Comparison of ENCODE assay signal across 13 cellular contexts in genomic region chr1:71054281-71054731, GRCh38. TPM values are rescaled to one million over a fixed set of nuclear protein-coding genes. Genes with fewer than 3 reads are reported as not detected.
A peak's percentile ranks its signal among the peaks of the same experiment; 100 is the strongest.
DNase-seq lines count a peak whose midpoint lies in the region; ATAC-seq and TF ChIP-seq lines count a peak whose summit lies in the region.
"Had no signal": no experiment of that assay in that cellular context is flagged by ENCODE, and none has a peak within 500 bp of the region (broad histone marks: within the 10 kb centered on the region; RNA-seq: fewer than 3 reads in every experiment).

No MANE protein-coding gene starts in this region.

- no peaks in the 10 kb centered on the region for H3K9me3 Mint-ChIP-seq in stimulated activated naive CD8-positive, alpha-beta T cell treated with anti-CD3 and anti-CD28 coated beads, Interleukin-15, amount 100 ng/mL, for 72 hours
- no peaks in the 10 kb centered on the region for H3K9me3 Mint-ChIP-seq in CD8-positive, alpha-beta T cell
- H3K9me3 Mint-ChIP-seq: T-helper 1 cell treated with Interleukin-12 subunit alpha and Interleukin-12 subunit beta and Interleukin-4 antibody, amounts not matched to agents 30 μg/mL and 1 μg/mL, for 36 hours had no signal

- POLR2A ChIA-PET in SK-N-SH (lab: Yijun Ruan, JAX), result no interaction called here
- POLR2A ChIA-PET in CD8-positive, alpha-beta T cell (lab: Charles Lee), result interaction anchor here (1.3 kb wide), 1 partner anchor 27 kb away, joined by 4 read pairs; the partner anchor contains the start of gene ZRANB2

- H3K36me3 ChIP-seq in SK-N-SH (replicated peaks in 1 of 2; ENCODE audit: control insufficient read depth in 1 of 2, insufficient read depth in 2 of 2, low read length in 1 of 2), result peaks cover 18 to 28% of the 10 kb centered on the region in 2 experiments
- H3K36me3 ChIP-seq in aorta (ENCODE audit: control insufficient read depth in 1 of 2, insufficient read depth in 2 of 2, low read length in 1 of 2), result no peaks in the 10 kb centered on the region
- H3K36me3 ChIP-seq in CD8-positive, alpha-beta T cell (ENCODE audit: insufficient read depth, low read length), result peaks cover 3% of the 10 kb centered on the region

- H3K27me3 Mint-ChIP-seq in stimulated activated naive CD8-positive, alpha-beta T cell treated with anti-CD3 and anti-CD28 coated beads, Interleukin-15, amount 100 ng/mL, for 72 hours, result peaks cover 16% of the 10 kb centered on the region
- peaks cover 3% of the 10 kb centered on the region for H3K27me3 Mint-ChIP-seq in CD8-positive, alpha-beta T cell (ENCODE audit: low read depth)

- H3K4me3 Mint-ChIP-seq in stimulated activated naive CD8-positive, alpha-beta T cell treated with anti-CD3 and anti-CD28 coated beads, Interleukin-15, amount 100 ng/mL, for 72 hours, result no peak overlapping the region
- H3K4me3 Mint-ChIP-seq in CD8-positive, alpha-beta T cell, result no peak overlapping the region
- H3K4me3 Mint-ChIP-seq: T-helper 1 cell treated with Interleukin-12 subunit alpha and Interleukin-12 subunit beta and Interleukin-4 antibody, amounts not matched to agents 30 μg/mL and 1 μg/mL, for 36 hours had no signal

- no peaks in the 10 kb centered on the region for H3K4me1 Mint-ChIP-seq in stimulated activated naive CD8-positive, alpha-beta T cell treated with anti-CD3 and anti-CD28 coated beads, Interleukin-15, amount 100 ng/mL, for 72 hours
- H3K4me1 Mint-ChIP-seq in CD8-positive, alpha-beta T cell (ENCODE audit: low read depth), result peaks cover 2% of the 10 kb centered on the region

- no peak for TF ChIP-seq EP300 in SK-N-SH (IDR thresholded peaks at IDR 0.05; ENCODE audit: borderline replicate concordance in 1 of 2, low read depth in 1 of 2, low read length in 1 of 2)

- no peak for TF ChIP-seq CTCF in SK-N-SH (IDR thresholded peaks at IDR 0.05)
- TF ChIP-seq CTCF in CD8-positive, alpha-beta T cell (IDR thresholded peaks at IDR 0.05), result no peak
- no peak for TF ChIP-seq CTCF in dorsolateral prefrontal cortex (IDR thresholded peaks at IDR 0.05 in 54 of 56, conservative IDR thresholded peaks at IDR 0.05 in 2 of 56; ENCODE audit: low read depth in 1 of 56, partially characterized antibody in 56 of 56)

- H4K20me1 ChIP-seq in SK-N-SH (ENCODE audit: insufficient read depth), result no peaks in the 10 kb centered on the region

- DNase-seq in stimulated activated naive CD8-positive, alpha-beta T cell treated with anti-CD3 and anti-CD28 coated beads, Interleukin-15, amount 100 ng/mL, for 72 hours, result no peak
- DNase-seq in stimulated activated naive CD8-positive, alpha-beta T cell treated with anti-CD3 and anti-CD28 coated beads, Interleukin-15, Interleukin-2, amounts not matched to agents 100 U/mL and 50 U/mL, for 24 hours, result no peak
- DNase-seq in SK-N-SH, result no peak
- DNase-seq in left kidney (ENCODE audit: low read depth, low spot score), result peak; percentile 17
- DNase-seq in aorta, result peak in 1 of 2 donors; percentile 70
- DNase-seq in CD8-positive, alpha-beta T cell, result no peak
- DNase-seq in dorsolateral prefrontal cortex, result no peak
- DNase-seq: activated CD4-positive, CD25-positive, alpha-beta regulatory T cell treated with anti-CD3 and anti-CD28 coated beads, Interleukin-2, amount 50 U/mL, for 72 hours; AML-193; cerebellar nuclear complex; NCI-H510A had no signal

- H2AFZ ChIP-seq in SK-N-SH (ENCODE audit: low read depth), result no peak overlapping the region

- H3K9me2 ChIP-seq in SK-N-SH, result no peaks in the 10 kb centered on the region

- H3K27ac ChIP-seq in SK-N-SH (ENCODE audit: low read depth in 2 of 2, low read length in 1 of 2) (no peak overlapping the region), aorta (ENCODE audit: low read depth in 1 of 2, low read length in 2 of 2) (no peak overlapping the region), dorsolateral prefrontal cortex (no peak overlapping the region)
- H3K27ac ChIP-seq in CD8-positive, alpha-beta T cell (ENCODE audit: low read depth, low read length), result no peak overlapping the region

- peak; percentile 47 for ATAC-seq in stimulated activated naive CD8-positive, alpha-beta T cell treated with anti-CD3 and anti-CD28 coated beads, Interleukin-15, amount 100 ng/mL, for 72 hours
- no peak for ATAC-seq in stimulated activated naive CD8-positive, alpha-beta T cell treated with anti-CD3 and anti-CD28 coated beads, Interleukin-15, Interleukin-2, amounts not matched to agents 100 U/mL and 50 U/mL, for 24 hours
- ATAC-seq in aorta (ENCODE audit: low FRiP score) (peak; percentile 33), GM21576 (IDR thresholded peaks at IDR 0.05; ENCODE audit: unreplicated experiment) (no peak)
- no peak for ATAC-seq in CD8-positive, alpha-beta T cell

- 89% methylated on average over 5 of the region's 15 CpGs for WGBS in SK-N-SH (ENCODE audit: low lambda C conversion rate)
- WGBS in aorta, 2 donors, result 73 to 82% methylated on average over 15 of the region's 15 CpGs

- H3K9ac ChIP-seq in SK-N-SH, result no peak overlapping the region

- no peak overlapping the region for H3K4me2 ChIP-seq in SK-N-SH

- peaks cover 12% of the 10 kb centered on the region for H3K36me3 Mint-ChIP-seq in CD8-positive, alpha-beta T cell

- H3K4me3 ChIP-seq in SK-N-SH (ENCODE audit: low read depth in 2 of 2, low read length in 1 of 2), result no peak overlapping the region
- H3K4me3 ChIP-seq in aorta (ENCODE audit: low read length in 2 of 2), result no peak overlapping the region
- H3K4me3 ChIP-seq in CD8-positive, alpha-beta T cell (ENCODE audit: low read depth, low read length), result no peak overlapping the region
- H3K4me3 ChIP-seq in dorsolateral prefrontal cortex, result no peak overlapping the region

- TF ChIP-seq RAD21 in SK-N-SH (IDR thresholded peaks at IDR 0.05; ENCODE audit: low read length), result no peak

- H3K9me3 ChIP-seq in SK-N-SH (no peaks in the 10 kb centered on the region), aorta (ENCODE audit: control insufficient read depth, low read length) (no peaks in the 10 kb centered on the region)
- no peaks in the 10 kb centered on the region for H3K9me3 ChIP-seq in CD8-positive, alpha-beta T cell (ENCODE audit: low read length)

- H3K79me2 ChIP-seq in SK-N-SH (ENCODE audit: insufficient read depth), result no peaks in the 10 kb centered on the region

- H3K27me3 ChIP-seq in SK-N-SH (ENCODE audit: insufficient read depth) (no peaks in the 10 kb centered on the region), aorta (ENCODE audit: control insufficient read depth in 1 of 2, insufficient read depth in 2 of 2, low read length in 1 of 2) (no peaks in the 10 kb centered on the region), dorsolateral prefrontal cortex (peaks cover 0 to 14% (median 0%) of the 10 kb centered on the region in 45 donors)
- H3K27me3 ChIP-seq in CD8-positive, alpha-beta T cell (ENCODE audit: insufficient read depth, low read length), result no peaks in the 10 kb centered on the region

- no peak overlapping the region for H3K27ac Mint-ChIP-seq in stimulated activated naive CD8-positive, alpha-beta T cell treated with anti-CD3 and anti-CD28 coated beads, Interleukin-15, amount 100 ng/mL, for 72 hours
- H3K27ac Mint-ChIP-seq in CD8-positive, alpha-beta T cell, result no peak overlapping the region
- H3K27ac Mint-ChIP-seq: T-helper 1 cell treated with Interleukin-12 subunit alpha and Interleukin-12 subunit beta and Interleukin-4 antibody, amounts not matched to agents 30 μg/mL and 1 μg/mL, for 36 hours had no signal

- CTCF ChIA-PET in SK-N-SH (lab: Yijun Ruan, JAX), result interaction anchor here (1.0 kb wide), 1 partner anchor 369 kb away, joined by 4 read pairs; no protein-coding TSS in a partner anchor
- CTCF ChIA-PET in CD8-positive, alpha-beta T cell (lab: Charles Lee), result no interaction called here

- H3F3A ChIP-seq in SK-N-SH (replicated peaks; ENCODE audit: insufficient read depth), result peaks cover 36% of the 10 kb centered on the region

- H3K4me1 ChIP-seq in SK-N-SH (ENCODE audit: control insufficient read depth in 1 of 2, insufficient read depth in 2 of 2, low read depth in 1 of 2, low read length in 1 of 2) (peaks cover 0 to 3% of the 10 kb centered on the region in 2 experiments; a peak in 1 of 4 replicates), aorta (ENCODE audit: control insufficient read depth in 1 of 2, insufficient read depth in 2 of 2, low read length in 2 of 2) (no peaks in the 10 kb centered on the region)
- H3K4me1 ChIP-seq in CD8-positive, alpha-beta T cell (ENCODE audit: insufficient read depth, low read length), result no peaks in the 10 kb centered on the region

- intact Hi-C loops in aorta (cut with DNase I) (no loop called here), dorsolateral prefrontal cortex (cut with DNase I) (loop anchor here in 1 of 2 donors (5.0 kb wide), 1 partner anchor 367 kb away; no protein-coding TSS in a partner anchor)
- intact Hi-C loops in CD8-positive, alpha-beta T cell (cut with DNase I, micrococcal nuclease), result no loop called here

TF ChIP-seq in SK-N-SH, 30 proteins besides CTCF, POLR2A, EP300 and RAD21:
- TF ChIP-seq, protein P1, sequence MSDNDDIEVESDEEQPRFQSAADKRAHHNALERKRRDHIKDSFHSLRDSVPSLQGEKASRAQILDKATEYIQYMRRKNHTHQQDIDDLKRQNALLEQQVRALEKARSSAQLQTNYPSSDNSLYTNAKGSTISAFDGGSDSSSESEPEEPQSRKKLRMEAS (IDR thresholded peaks at IDR 0.05; ENCODE audit: low read depth), result no peak
- TF ChIP-seq TAF1 (IDR thresholded peaks at IDR 0.05; ENCODE audit: borderline replicate concordance, low read depth, low read length) (no peak), ELF1 (IDR thresholded peaks at IDR 0.05) (no peak), POLR2AphosphoS5 (IDR thresholded peaks at IDR 0.05; ENCODE audit: low read depth, low read length) (peak; percentile 43; the same call in 1 of the 2 replicates)

RNA-seq across cellular contexts. Expression of gene PTGER3, which starts 6.7 kb away (rescaled TPM):
- 1.3 and 1.9 TPM in 2 replicates for polyA plus RNA-seq in SK-N-SH (2012; rRNA removed)
- 1.4 and 2.1 TPM in 2 replicates for polyA plus RNA-seq in SK-N-SH (2012; cell fraction: cytosol; rRNA removed)
- 1.4 and 2.0 TPM in 2 replicates for polyA plus RNA-seq in SK-N-SH (2012; cell fraction: nucleus; rRNA removed)
- 10 to 100 TPM; 32.7 to 40.0 TPM for total RNA-seq in aorta
- 10 to 100 TPM; 14.9 to 15.2 TPM for polyA plus RNA-seq in aorta
- total RNA-seq in CD8-positive, alpha-beta T cell, result under 1 TPM in 1 of 2 experiments, not detected in 1; 0.08 TPM
- 1 to 10 TPM in 86 of 120 experiments, under 1 TPM in 33, not detected in 1; 0.26 to 6.2 (median 1.6) TPM for total RNA-seq in dorsolateral prefrontal cortex

RNA-seq across cellular contexts. Expression of gene ZRANB2, which starts 26.5 kb away (rescaled TPM):
- polyA plus RNA-seq in SK-N-SH (2012; rRNA removed) (45.2 and 69.2 TPM in 2 replicates), aorta (100 to 1,000 TPM in 1 of 2 donors, 10 to 100 TPM in 1; 26.3 to 109 TPM)
- polyA plus RNA-seq in SK-N-SH (2012; cell fraction: cytosol; rRNA removed), result 34.2 and 45.2 TPM in 2 replicates
- polyA plus RNA-seq in SK-N-SH (2012; cell fraction: nucleus; rRNA removed), result 85.3 and 249 TPM in 2 replicates
- total RNA-seq in aorta (100 to 1,000 TPM in 1 of 2 donors, 10 to 100 TPM in 1; 91.8 to 118 TPM), dorsolateral prefrontal cortex (100 to 1,000 TPM in 114 of 120 experiments, 10 to 100 TPM in 6; 72.7 to 146 (median 116) TPM)
- 100 to 1,000 TPM; 100 to 102 TPM for total RNA-seq in CD8-positive, alpha-beta T cell

Comparison
In these comparisons a context has a peak if more than half of its experiments do, and no peak if none do; other contexts are left out.
1. ATAC-seq: peak in stimulated activated naive CD8-positive, alpha-beta T cell treated with anti-CD3 and anti-CD28 coated beads, Interleukin-15, amount 100 ng/mL, for 72 hours (single experiment) and aorta (single experiment); none in stimulated activated naive CD8-positive, alpha-beta T cell treated with anti-CD3 and anti-CD28 coated beads, Interleukin-15, Interleukin-2, amounts not matched to agents 100 U/mL and 50 U/mL, for 24 hours (single experiment), CD8-positive, alpha-beta T cell (single experiment) and GM21576 (single experiment).
2. RNA of gene PTGER3, which starts 6.7 kb away (total RNA-seq): 32.7 to 40.0 TPM in aorta; 0.26 to 6.2 TPM in dorsolateral prefrontal cortex and 0.08 TPM in CD8-positive, alpha-beta T cell; every median in the first group is over 4 times any median in the second.